ENCODE assay signal across 17 cellular contexts in the genomic region with DNA sequence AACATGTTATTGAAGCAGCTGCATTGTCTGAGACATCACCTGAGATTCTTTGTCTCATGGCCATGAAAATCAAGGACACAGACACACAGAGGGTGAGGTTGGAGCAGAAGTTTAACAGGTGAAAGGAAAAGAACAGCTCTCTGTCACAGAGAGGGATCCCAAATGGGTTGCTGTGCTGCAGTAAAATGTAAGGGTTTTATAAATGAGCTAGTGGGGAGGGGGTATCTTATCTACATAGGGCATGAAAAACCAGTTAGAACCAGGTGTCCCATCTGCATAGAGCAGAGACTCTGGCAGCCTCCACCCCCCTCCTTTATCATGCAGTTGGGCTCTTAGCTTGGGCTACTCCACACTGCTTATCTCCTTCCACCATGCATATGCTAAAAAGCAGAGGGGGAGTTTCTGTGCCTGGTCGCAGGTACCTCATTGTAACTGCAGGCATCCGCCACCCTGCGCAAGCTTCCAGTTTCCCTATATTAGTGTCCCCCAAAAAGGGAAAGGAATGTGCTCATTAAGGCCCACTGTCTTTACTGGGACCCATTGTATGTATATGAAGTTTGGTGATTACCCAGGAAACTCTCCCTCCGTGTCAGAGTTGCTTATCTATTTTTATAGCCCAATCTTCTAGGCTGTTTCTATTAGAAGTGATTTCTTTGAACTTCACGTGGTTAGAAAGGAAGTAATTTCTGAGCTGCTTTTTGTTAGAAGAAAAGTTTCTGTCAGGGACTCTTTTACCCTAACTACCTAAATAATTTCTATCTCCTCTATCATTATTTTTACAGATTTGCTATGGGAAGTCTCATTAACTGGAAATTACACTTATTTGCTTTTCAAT. TPM values are rescaled to one million over a fixed set of nuclear protein-coding genes. Genes with fewer than 3 reads are reported as not detected.
A peak's percentile ranks its signal among the peaks of the same experiment; 100 is the strongest.
DNase-seq lines count a peak whose midpoint lies in the region; ATAC-seq lines count a peak whose summit lies in the region.
"Had no signal": no experiment of that assay in that cellular context is flagged by ENCODE, and none has a peak within 500 bp of the region (broad histone marks: within the 10 kb centered on the region; RNA-seq: fewer than 3 reads in every experiment).

No MANE protein-coding gene starts in this region.

- no peak overlapping the region for H3K4me3 Mint-ChIP-seq in activated CD4-positive, alpha-beta T cell treated with anti-CD3 and anti-CD28 coated beads for 36 hours
- H3K4me3 Mint-ChIP-seq: stimulated activated naive B cell treated with anti-CD40 and anti-IgM and Interleukin-4, amounts not matched to agents 10 μg/mL and 1 μg/mL and 100 μg/mL, for 72 hours had no signal

- intact Hi-C loops in activated CD4-positive, alpha-beta T cell treated with anti-CD3 and anti-CD28 coated beads for 36 hours (cut with DNase I, micrococcal nuclease): no loop called here

- H3K4me1 Mint-ChIP-seq in activated CD4-positive, alpha-beta T cell treated with anti-CD3 and anti-CD28 coated beads for 36 hours: peaks cover 33% of the 10 kb centered on the region
- H3K4me1 Mint-ChIP-seq: stimulated activated naive B cell treated with anti-CD40 and anti-IgM and Interleukin-4, amounts not matched to agents 10 μg/mL and 1 μg/mL and 100 μg/mL, for 72 hours had no signal

- no peaks in the 10 kb centered on the region for H3K27me3 Mint-ChIP-seq in activated CD4-positive, alpha-beta T cell treated with anti-CD3 and anti-CD28 coated beads for 36 hours

- H3K9me3 Mint-ChIP-seq in activated CD4-positive, alpha-beta T cell treated with anti-CD3 and anti-CD28 coated beads for 36 hours (ENCODE audit: low read depth): peaks cover 9% of the 10 kb centered on the region
- peaks cover 3 to 14% of the 10 kb centered on the region in 2 donors for H3K9me3 Mint-ChIP-seq in activated naive CD4-positive, alpha-beta T cell treated with anti-CD3 and anti-CD28 coated beads, Interleukin-2, amount 50 U/mL, for 72 hours
- H3K9me3 Mint-ChIP-seq: stimulated activated naive B cell treated with anti-CD40 and anti-IgM and Interleukin-4, amounts not matched to agents 10 μg/mL and 1 μg/mL and 100 μg/mL, for 72 hours had no signal

- no peak for DNase-seq in activated CD4-positive, alpha-beta T cell treated with anti-CD3 and anti-CD28 coated beads for 36 hours
- DNase-seq in activated CD4-positive, alpha-beta T cell treated with anti-CD3 and anti-CD28 coated beads for 1 hour: no peak
- DNase-seq in KBM-7 (peak; percentile 15), iPS-NIHi7 (ENCODE audit: extremely low spot score) (peak; percentile 45), RKO (ENCODE audit: low spot score) (no peak), NCI-H748 treated with DMSO at 0.1 percent for 48 hours (lab: John Stamatoyannopoulos, UW) (no peak)
- no peak for DNase-seq in activated naive CD4-positive, alpha-beta T cell treated with anti-CD3 and anti-CD28 coated beads, Interleukin-2, amount 50 U/mL, for 72 hours (ENCODE audit: low spot score in 2 of 2)
- DNase-seq: activated CD4-positive, CD25-positive, alpha-beta regulatory T cell; amygdala; DMS53; KG1; NCI-H1105 treated with DMSO at 0.1 percent for 48 hours; NCI-H2171; NCI-H774; stimulated activated naive B cell treated with anti-CD40 and anti-IgM and Interleukin-4, amounts not matched to agents 10 μg/mL and 1 μg/mL and 100 μg/mL, for 72 hours; trophoblast cell had no signal

- CTCF ChIA-PET in activated CD4-positive, alpha-beta T cell treated with anti-CD3 and anti-CD28 coated beads for 36 hours (lab: Charles Lee): interaction anchor here (0.5 to 1.4 kb wide), 7 partner anchors 10 to 549 kb away, joined by 3 to 6 read pairs (median 3); no protein-coding TSS in a partner anchor

- in situ Hi-C loops in KBM-7 (cut with MboI; ENCODE audit: low pct_unique_long_range_greater_than_20kb, low sequenced_read_pairs): no loop called here

- POLR2A ChIA-PET in activated CD4-positive, alpha-beta T cell treated with anti-CD3 and anti-CD28 coated beads for 36 hours (lab: Charles Lee): interaction anchor here (1.2 to 1.6 kb wide), 2 partner anchors 10 to 12 kb away, joined by 3 to 7 read pairs; no protein-coding TSS in a partner anchor

- no peak for ATAC-seq in activated CD4-positive, alpha-beta T cell treated with anti-CD3 and anti-CD28 coated beads for 36 hours
- peak in 1 of 2 donors; percentile 4 for ATAC-seq in activated naive CD4-positive, alpha-beta T cell treated with anti-CD3 and anti-CD28 coated beads, Interleukin-2, amount 50 U/mL, for 72 hours
- ATAC-seq in GM21515 (IDR thresholded peaks at IDR 0.05; ENCODE audit: unreplicated experiment): no peak
- ATAC-seq: stimulated activated naive B cell treated with anti-CD40 and anti-IgM and Interleukin-4, amounts not matched to agents 10 μg/mL and 1 μg/mL and 100 μg/mL, for 72 hours had no signal

- H3K27ac Mint-ChIP-seq in activated CD4-positive, alpha-beta T cell treated with anti-CD3 and anti-CD28 coated beads for 36 hours: peak overlapping the region; percentile 45
- H3K27ac Mint-ChIP-seq in activated naive CD4-positive, alpha-beta T cell treated with anti-CD3 and anti-CD28 coated beads, Interleukin-2, amount 50 U/mL, for 72 hours: peak overlapping the region; percentile 9 to 75
- H3K27ac Mint-ChIP-seq: stimulated activated naive B cell treated with anti-CD40 and anti-IgM and Interleukin-4, amounts not matched to agents 10 μg/mL and 1 μg/mL and 100 μg/mL, for 72 hours had no signal

- peaks cover 5% of the 10 kb centered on the region for H3K36me3 Mint-ChIP-seq in activated CD4-positive, alpha-beta T cell treated with anti-CD3 and anti-CD28 coated beads for 36 hours (ENCODE audit: low read depth)
- H3K36me3 Mint-ChIP-seq in activated naive CD4-positive, alpha-beta T cell treated with anti-CD3 and anti-CD28 coated beads, Interleukin-2, amount 50 U/mL, for 72 hours: peaks cover 0 to 23% of the 10 kb centered on the region in 2 donors
- H3K36me3 Mint-ChIP-seq: stimulated activated naive B cell treated with anti-CD40 and anti-IgM and Interleukin-4, amounts not matched to agents 10 μg/mL and 1 μg/mL and 100 μg/mL, for 72 hours had no signal

RNA-seq across cellular contexts. Expression of a gene that starts 17.4 kb away (rescaled TPM):
- total RNA-seq in activated CD4-positive, alpha-beta T cell treated with anti-CD3 and anti-CD28 coated beads for 36 hours: 10 to 100 TPM; 12.3 to 12.9 TPM
- 10 to 100 TPM; 18.9 to 34.4 TPM for total RNA-seq in activated naive CD4-positive, alpha-beta T cell treated with anti-CD3 and anti-CD28 coated beads, Interleukin-2, amount 50 U/mL, for 72 hours

RNA-seq across cellular contexts. Expression of a gene that starts 31.2 kb away (rescaled TPM):
- total RNA-seq in activated CD4-positive, alpha-beta T cell treated with anti-CD3 and anti-CD28 coated beads for 36 hours: 10 to 100 TPM; 54.3 to 55.4 TPM
- 10 to 100 TPM; 32.9 to 44.1 TPM for total RNA-seq in activated naive CD4-positive, alpha-beta T cell treated with anti-CD3 and anti-CD28 coated beads, Interleukin-2, amount 50 U/mL, for 72 hours

RNA-seq across cellular contexts. Expression of a gene that starts 43.5 kb away (rescaled TPM):
- 100 to 1,000 TPM; 213 to 264 TPM for total RNA-seq in activated CD4-positive, alpha-beta T cell treated with anti-CD3 and anti-CD28 coated beads for 36 hours
- total RNA-seq in activated naive CD4-positive, alpha-beta T cell treated with anti-CD3 and anti-CD28 coated beads, Interleukin-2, amount 50 U/mL, for 72 hours: 100 to 1,000 TPM; 199 to 209 TPM

Comparison
In these comparisons a context has a peak if more than half of its experiments do, and no peak if none do; other contexts are left out.
1. DNase-seq: peak in KBM-7 (single experiment) and iPS-NIHi7 (single experiment); none in activated CD4-positive, alpha-beta T cell treated with anti-CD3 and anti-CD28 coated beads for 36 hours (single experiment), activated CD4-positive, alpha-beta T cell treated with anti-CD3 and anti-CD28 coated beads for 1 hour (single experiment), activated naive CD4-positive, alpha-beta T cell treated with anti-CD3 and anti-CD28 coated beads, Interleukin-2, amount 50 U/mL, for 72 hours (0 of 2), RKO (single experiment) and NCI-H748 treated with DMSO at 0.1 percent for 48 hours (single experiment).